14 cellular contexts compared by ENCODE assay signal in the genomic region with DNA sequence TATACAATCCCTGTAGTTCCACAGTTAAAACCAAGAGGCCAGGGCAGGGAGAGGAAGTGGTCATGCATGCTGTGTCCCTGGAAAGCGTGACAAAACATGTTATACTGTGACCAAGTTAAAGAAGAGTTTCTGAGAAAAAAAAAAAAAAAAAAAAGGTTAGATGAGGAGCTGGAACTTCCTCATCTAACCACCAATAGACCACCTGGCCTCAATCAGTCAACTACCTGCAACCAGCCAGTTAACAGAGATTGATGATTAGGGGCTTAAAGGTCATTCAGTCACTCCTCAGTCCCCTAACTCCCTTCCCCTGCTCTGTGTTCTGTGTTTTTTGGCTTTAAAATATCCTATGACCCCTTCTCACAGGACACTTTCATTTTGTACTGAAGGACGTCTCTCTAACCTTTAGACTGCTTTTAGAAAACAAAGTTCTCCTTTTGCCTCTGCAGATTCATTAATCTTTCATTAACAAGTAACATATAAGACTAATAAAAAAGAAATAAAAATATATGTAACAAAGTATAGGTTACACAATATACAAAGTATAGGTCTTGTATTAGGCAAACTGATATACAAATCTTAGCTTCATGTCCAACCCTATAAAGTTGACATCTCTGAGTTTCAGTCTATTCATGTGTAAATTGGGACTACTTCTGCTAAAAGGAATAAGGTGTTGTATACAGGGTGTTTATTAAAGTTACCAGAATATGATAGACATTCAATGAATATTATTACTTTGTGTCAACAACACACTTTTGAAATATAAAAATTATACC.
A peak's percentile ranks its signal among the peaks of the same experiment; 100 is the strongest.
DNase-seq lines count a peak whose midpoint lies in the region; ATAC-seq and TF ChIP-seq lines count a peak whose summit lies in the region.
"Had no signal": no experiment of that assay in that cellular context is flagged by ENCODE, and none has a peak within 500 bp of the region (broad histone marks: within the 10 kb centered on the region; RNA-seq: fewer than 3 reads in every experiment).

No MANE protein-coding gene starts in this region.

- H3K4me1 ChIP-seq in MM.1S (ENCODE audit: low read length) (no peaks in the 10 kb centered on the region), ovary (ENCODE audit: insufficient read depth) (no peaks in the 10 kb centered on the region)
- H3K4me1 ChIP-seq: parathyroid adenoma, tibial artery had no signal

- DNase-seq in activated CD8-positive, alpha-beta T cell treated with anti-CD3 and anti-CD28 coated beads for 36 hours, result no peak
- DNase-seq in activated CD8-positive, alpha-beta T cell treated with anti-CD3 and anti-CD28 coated beads, Interleukin-2, amount 10 ng/mL, durations not matched to agents 7 days and 5 days, result no peak
- DNase-seq in MM.1S (no peak), cardiac septum (ENCODE audit: low spot score) (no peak), islet precursor cell (no peak), ovary (no peak)
- DNase-seq: activated CD4-positive, alpha-beta T cell treated with anti-CD3 and anti-CD28 coated beads, Interleukin-2, amount 50 U/mL, for 4 hours; activated effector memory CD4-positive, alpha-beta T cell treated with Interleukin-2 at 50 U/mL for 16 hours; NCI-H1092 treated with DMSO at 0.1 percent for 48 hours; NCI-H226; tibial artery had no signal

- H3K27ac Mint-ChIP-seq in activated CD8-positive, alpha-beta T cell treated with anti-CD3 and anti-CD28 coated beads for 36 hours, result no peak overlapping the region
- H3K27ac Mint-ChIP-seq in activated CD8-positive, alpha-beta T cell treated with anti-CD3 and anti-CD28 coated beads, Interleukin-2, amount 10 ng/mL, durations not matched to agents 7 days and 5 days, result no peak overlapping the region

- H3K36me3 Mint-ChIP-seq in activated CD8-positive, alpha-beta T cell treated with anti-CD3 and anti-CD28 coated beads for 36 hours (ENCODE audit: low read depth), result no peaks in the 10 kb centered on the region
- H3K36me3 Mint-ChIP-seq in activated CD8-positive, alpha-beta T cell treated with anti-CD3 and anti-CD28 coated beads, Interleukin-2, amount 10 ng/mL, durations not matched to agents 7 days and 5 days (ENCODE audit: low read depth), result no peaks in the 10 kb centered on the region

- H3K4me3 Mint-ChIP-seq in activated CD8-positive, alpha-beta T cell treated with anti-CD3 and anti-CD28 coated beads for 36 hours, result no peak overlapping the region
- no peak overlapping the region for H3K4me3 Mint-ChIP-seq in activated CD8-positive, alpha-beta T cell treated with anti-CD3 and anti-CD28 coated beads, Interleukin-2, amount 10 ng/mL, durations not matched to agents 7 days and 5 days

- no peaks in the 10 kb centered on the region for H3K27me3 ChIP-seq in MM.1S (replicated peaks; ENCODE audit: insufficient read depth, low read length)
- no peaks in the 10 kb centered on the region for H3K27me3 ChIP-seq in ovary
- H3K27me3 ChIP-seq: tibial artery had no signal

- TF ChIP-seq POLR2A in ovary (IDR thresholded peaks at IDR 0.05), result no peak

- TF ChIP-seq EP300 in ovary (IDR thresholded peaks at IDR 0.05), result no peak

- H3K9me3 Mint-ChIP-seq in activated CD8-positive, alpha-beta T cell treated with anti-CD3 and anti-CD28 coated beads for 36 hours, result no peaks in the 10 kb centered on the region
- H3K9me3 Mint-ChIP-seq in activated CD8-positive, alpha-beta T cell treated with anti-CD3 and anti-CD28 coated beads, Interleukin-2, amount 10 ng/mL, durations not matched to agents 7 days and 5 days (ENCODE audit: insufficient read depth), result no peaks in the 10 kb centered on the region

- H3K9ac ChIP-seq in MM.1S (ENCODE audit: low read length), result peak overlapping the region; percentile 2; the same call in 1 of the 2 replicates
- H3K9ac ChIP-seq: parathyroid adenoma had no signal

- CTCF ChIA-PET in activated CD8-positive, alpha-beta T cell treated with anti-CD3 and anti-CD28 coated beads for 36 hours (lab: Charles Lee), result no interaction called here
- CTCF ChIA-PET in activated CD8-positive, alpha-beta T cell treated with anti-CD3 and anti-CD28 coated beads, Interleukin-2, amount 10 ng/mL, durations not matched to agents 7 days and 5 days (lab: Charles Lee), result no interaction called here

- H3K36me3 ChIP-seq in MM.1S (replicated peaks; ENCODE audit: insufficient read depth, low read length) (no peaks in the 10 kb centered on the region), ovary (no peaks in the 10 kb centered on the region)
- H3K36me3 ChIP-seq: tibial artery had no signal

- H3K27ac ChIP-seq in MM.1S (ENCODE audit: low read length) (no peak overlapping the region; the same call in 1 of the 2 replicates), ovary (no peak overlapping the region)
- H3K27ac ChIP-seq: parathyroid adenoma, tibial artery had no signal

- 45 to 53% (median 51%) methylated on average over 2 of the region's 2 CpGs for WGBS in ovary, 3 donors

- H3K9me2 ChIP-seq in MM.1S (replicated peaks; ENCODE audit: insufficient read depth, low read length), result no peaks in the 10 kb centered on the region

- no peak for TF ChIP-seq CTCF in activated CD8-positive, alpha-beta T cell treated with anti-CD3 and anti-CD28 coated beads for 36 hours (IDR thresholded peaks at IDR 0.05)
- TF ChIP-seq CTCF in MM.1S (IDR thresholded peaks at IDR 0.05; ENCODE audit: low read length), result no peak
- no peak for TF ChIP-seq CTCF in ovary (IDR thresholded peaks at IDR 0.05)

- H3K4me1 Mint-ChIP-seq in activated CD8-positive, alpha-beta T cell treated with anti-CD3 and anti-CD28 coated beads for 36 hours (ENCODE audit: low read depth), result no peaks in the 10 kb centered on the region
- peaks cover 4% of the 10 kb centered on the region for H3K4me1 Mint-ChIP-seq in activated CD8-positive, alpha-beta T cell treated with anti-CD3 and anti-CD28 coated beads, Interleukin-2, amount 10 ng/mL, durations not matched to agents 7 days and 5 days (ENCODE audit: low read depth)

- H3K4me2 ChIP-seq in MM.1S (ENCODE audit: low read depth, low read length), result peak overlapping the region; percentile 53

- H2AFZ ChIP-seq in MM.1S (ENCODE audit: low read length), result peak overlapping the region; percentile 55
- H2AFZ ChIP-seq: parathyroid adenoma had no signal

- POLR2A ChIA-PET in activated CD8-positive, alpha-beta T cell treated with anti-CD3 and anti-CD28 coated beads for 36 hours (lab: Charles Lee), result no interaction called here
- POLR2A ChIA-PET in activated CD8-positive, alpha-beta T cell treated with anti-CD3 and anti-CD28 coated beads, Interleukin-2, amount 10 ng/mL, durations not matched to agents 7 days and 5 days (lab: Charles Lee), result no interaction called here

- no peaks in the 10 kb centered on the region for H3F3A ChIP-seq in MM.1S (ENCODE audit: insufficient read depth, low read length)

- no peaks in the 10 kb centered on the region for H4K20me1 ChIP-seq in MM.1S (ENCODE audit: insufficient read depth, low read length)

- ATAC-seq in activated CD8-positive, alpha-beta T cell treated with anti-CD3 and anti-CD28 coated beads for 36 hours, result peak; percentile 17
- no peak for ATAC-seq in activated CD8-positive, alpha-beta T cell treated with anti-CD3 and anti-CD28 coated beads, Interleukin-2, amount 10 ng/mL, durations not matched to agents 7 days and 5 days
- ATAC-seq in HG02938 (IDR thresholded peaks at IDR 0.05; ENCODE audit: unreplicated experiment), result peak; percentile 75
- no peak for ATAC-seq in GM21515 (IDR thresholded peaks at IDR 0.05; ENCODE audit: unreplicated experiment)

- H3K27me3 Mint-ChIP-seq in activated CD8-positive, alpha-beta T cell treated with anti-CD3 and anti-CD28 coated beads for 36 hours, result no peaks in the 10 kb centered on the region
- H3K27me3 Mint-ChIP-seq in activated CD8-positive, alpha-beta T cell treated with anti-CD3 and anti-CD28 coated beads, Interleukin-2, amount 10 ng/mL, durations not matched to agents 7 days and 5 days (ENCODE audit: low read depth), result no peaks in the 10 kb centered on the region

- H3K4me3 ChIP-seq in MM.1S (ENCODE audit: low read length) (peak overlapping the region; percentile 20; the same call in 1 of the 2 replicates), ovary (no peak overlapping the region)
- H3K4me3 ChIP-seq: tibial artery had no signal

- no peaks in the 10 kb centered on the region for H3K9me3 ChIP-seq in MM.1S (replicated peaks; ENCODE audit: insufficient read depth, low read length)
- no peaks in the 10 kb centered on the region for H3K9me3 ChIP-seq in ovary
- H3K9me3 ChIP-seq: tibial artery had no signal

- no peaks in the 10 kb centered on the region for H3K79me2 ChIP-seq in MM.1S (ENCODE audit: low read length)
- H3K79me2 ChIP-seq: parathyroid adenoma had no signal

- intact Hi-C loops in activated CD8-positive, alpha-beta T cell treated with anti-CD3 and anti-CD28 coated beads for 36 hours (cut with micrococcal nuclease), result no loop called here
- intact Hi-C loops in cardiac septum (cut with DNase I), result no loop called here
- intact Hi-C loops in ovary (cut with DNase I), result no loop called here

Comparison
In these comparisons a context has a peak if more than half of its experiments do, and no peak if none do; other contexts are left out.
1. ATAC-seq: peak in activated CD8-positive, alpha-beta T cell treated with anti-CD3 and anti-CD28 coated beads for 36 hours (single experiment) and HG02938 (single experiment); none in activated CD8-positive, alpha-beta T cell treated with anti-CD3 and anti-CD28 coated beads, Interleukin-2, amount 10 ng/mL, durations not matched to agents 7 days and 5 days (single experiment) and GM21515 (single experiment).